ENCODE assay signal across 10 cellular contexts in genomic region chr9:72635197-72635596, GRCh38.
DNase-seq lines count a peak whose midpoint lies in the region; ATAC-seq lines count a peak whose summit lies in the region.
"Had no signal": no experiment of that assay in that cellular context is flagged by ENCODE, and none has a peak within 500 bp of the region (broad histone marks: within the 10 kb centered on the region; RNA-seq: fewer than 3 reads in every experiment).

No MANE protein-coding gene starts in this region.

- DNase-seq in iPS DF 19.7 (ENCODE audit: low read depth, low spot score) (peak; percentile 54), KG1 (lab: John Stamatoyannopoulos, UW) (no peak), AG08396 (ENCODE audit: low spot score) (no peak), pons (ENCODE audit: low spot score) (no peak)
- DNase-seq: left colon, SIG-M5, testis had no signal

- ATAC-seq in GM18867 (IDR thresholded peaks at IDR 0.05; ENCODE audit: unreplicated experiment) (peak; percentile 98), GM21390 (IDR thresholded peaks at IDR 0.05; ENCODE audit: unreplicated experiment) (peak; percentile 90), HG03135 (IDR thresholded peaks at IDR 0.05; ENCODE audit: unreplicated experiment) (peak; percentile 98)
- ATAC-seq: left colon had no signal
